Comparison of ENCODE assay signal across 13 cellular contexts in genomic region chr5:78547171-78547570, GRCh38.
DNase-seq lines count a peak whose midpoint lies in the region; ATAC-seq, FAIRE-seq and TF ChIP-seq lines count a peak whose summit lies in the region.
"Had no signal": no experiment of that assay in that cellular context is flagged by ENCODE, and none has a peak within 500 bp of the region (broad histone marks: within the 10 kb centered on the region; RNA-seq: fewer than 3 reads in every experiment).

No MANE protein-coding gene starts in this region.

- WGBS in pancreas, 2 donors: 73 to 81% methylated on average over 5 of the region's 5 CpGs

- TF ChIP-seq POLR2A in erythroblast (IDR thresholded peaks at IDR 0.05; ENCODE audit: low read length): no peak

- H3K9me3 ChIP-seq in pancreas: no peaks in the 10 kb centered on the region

- peaks cover 24% of the 10 kb centered on the region for H3K9me3 Mint-ChIP-seq in WTC11
- no peaks in the 10 kb centered on the region for H3K9me3 Mint-ChIP-seq in immature natural killer cell
- H3K9me3 Mint-ChIP-seq: stimulated activated naive CD8-positive, alpha-beta T cell treated with anti-CD3 and anti-CD28 coated beads, Interleukin-15, Interleukin-2, amounts not matched to agents 100 ng/mL and 50 ng/mL, for 24 hours had no signal

- H3K27me3 ChIP-seq in ACC112 (ENCODE audit: insufficient read depth, low read length): no peaks in the 10 kb centered on the region
- no peaks in the 10 kb centered on the region for H3K27me3 ChIP-seq in pancreas

- H3K27me3 Mint-ChIP-seq in WTC11 (ENCODE audit: low read depth) (no peaks in the 10 kb centered on the region), immature natural killer cell (ENCODE audit: low read depth in 3 of 3) (peaks cover 0 to 2% (median 2%) of the 10 kb centered on the region in 3 donors)
- H3K27me3 Mint-ChIP-seq: stimulated activated naive CD8-positive, alpha-beta T cell treated with anti-CD3 and anti-CD28 coated beads, Interleukin-15, Interleukin-2, amounts not matched to agents 100 ng/mL and 50 ng/mL, for 24 hours had no signal

- no peak for ATAC-seq in WTC11
- peak; percentile 17 to 71 (median 43) for ATAC-seq in pancreas
- ATAC-seq in GM19351 (IDR thresholded peaks at IDR 0.05; ENCODE audit: unreplicated experiment): no peak

- H3K27ac Mint-ChIP-seq in WTC11 (peak overlapping the region; percentile 42), immature natural killer cell (no peak overlapping the region)
- H3K27ac Mint-ChIP-seq: activated naive CD8-positive, alpha-beta T cell; stimulated activated naive CD8-positive, alpha-beta T cell treated with anti-CD3 and anti-CD28 coated beads, Interleukin-15, Interleukin-2, amounts not matched to agents 100 ng/mL and 50 ng/mL, for 24 hours had no signal

- intact Hi-C loops in pancreas (cut with DNase I): no loop called here

- H3K4me3 ChIP-seq in ACC112 (ENCODE audit: low read depth, low read length): peak overlapping the region; percentile 8
- no peak overlapping the region for H3K4me3 ChIP-seq in fibroblast of the aortic adventitia (ENCODE audit: low read depth, low read length)
- H3K4me3 ChIP-seq in pancreas: no peak overlapping the region

- POLR2A ChIA-PET in WTC11 (lab: Charles Lee): no interaction called here

- no peak overlapping the region for H2AFZ ChIP-seq in ACC112 (ENCODE audit: low read length, unreplicated experiment)

- H3K4me1 ChIP-seq in ACC112 (ENCODE audit: control insufficient read depth, insufficient read depth, low read length, unreplicated experiment): peaks cover 58% of the 10 kb centered on the region
- peaks cover 0 to 12% (median 0%) of the 10 kb centered on the region in 3 donors for H3K4me1 ChIP-seq in pancreas

- CTCF ChIA-PET in WTC11 (lab: Charles Lee): no interaction called here

- peak overlapping the region; percentile 88 for H3K27ac ChIP-seq in ACC112 (ENCODE audit: low read depth, low read length)
- H3K27ac ChIP-seq in pancreas: peak overlapping the region in 1 of 4 donors; percentile 16

- no peak for FAIRE-seq in pancreas (lab: Jason Lieb, UNC)

- H3K36me3 Mint-ChIP-seq in WTC11 (peaks cover 29% of the 10 kb centered on the region), immature natural killer cell (no peaks in the 10 kb centered on the region)
- H3K36me3 Mint-ChIP-seq: activated naive CD8-positive, alpha-beta T cell had no signal

- H3K36me3 ChIP-seq in ACC112 (ENCODE audit: insufficient read depth, low read length): no peaks in the 10 kb centered on the region
- H3K36me3 ChIP-seq in pancreas: no peaks in the 10 kb centered on the region

- no peak overlapping the region for H3K4me3 Mint-ChIP-seq in WTC11
- H3K4me3 Mint-ChIP-seq in immature natural killer cell: no peak overlapping the region
- H3K4me3 Mint-ChIP-seq: activated naive CD8-positive, alpha-beta T cell; stimulated activated naive CD8-positive, alpha-beta T cell treated with anti-CD3 and anti-CD28 coated beads, Interleukin-15, Interleukin-2, amounts not matched to agents 100 ng/mL and 50 ng/mL, for 24 hours had no signal

- no peak for TF ChIP-seq CTCF in WTC11 (IDR thresholded peaks at IDR 0.05)
- TF ChIP-seq CTCF in fibroblast of the aortic adventitia (IDR thresholded peaks at IDR 0.05; ENCODE audit: insufficient read depth, low read length): no peak
- TF ChIP-seq CTCF in pancreas (IDR thresholded peaks at IDR 0.05): no peak

- peaks cover 10% of the 10 kb centered on the region for H3K79me2 ChIP-seq in ACC112 (ENCODE audit: control insufficient read depth, insufficient read depth, low read length, unreplicated experiment)

- peaks cover 48% of the 10 kb centered on the region for H3K4me1 Mint-ChIP-seq in WTC11
- H3K4me1 Mint-ChIP-seq in immature natural killer cell: peaks cover 0 to 12% of the 10 kb centered on the region in 2 donors

- DNase-seq in WTC11 (ENCODE audit: low spot score) (no peak), fibroblast of the aortic adventitia (ENCODE audit: low read depth) (peak; percentile 78), pancreas (no peak), immature natural killer cell (no peak), cerebellar nuclear complex (lab: John Stamatoyannopoulos, UW) (no peak), erythroblast (lab: John Stamatoyannopoulos, UW) (no peak)
- DNase-seq: activated CD4-positive, alpha-beta T cell treated with anti-CD3 and anti-CD28 coated beads, Interleukin-2, amount 50 U/mL, for 4 hours; H7; SW 1271 had no signal

TF ChIP-seq in WTC11, 78 proteins besides CTCF, POLR2A, EP300 and RAD21:
- TF ChIP-seq, protein P1, sequence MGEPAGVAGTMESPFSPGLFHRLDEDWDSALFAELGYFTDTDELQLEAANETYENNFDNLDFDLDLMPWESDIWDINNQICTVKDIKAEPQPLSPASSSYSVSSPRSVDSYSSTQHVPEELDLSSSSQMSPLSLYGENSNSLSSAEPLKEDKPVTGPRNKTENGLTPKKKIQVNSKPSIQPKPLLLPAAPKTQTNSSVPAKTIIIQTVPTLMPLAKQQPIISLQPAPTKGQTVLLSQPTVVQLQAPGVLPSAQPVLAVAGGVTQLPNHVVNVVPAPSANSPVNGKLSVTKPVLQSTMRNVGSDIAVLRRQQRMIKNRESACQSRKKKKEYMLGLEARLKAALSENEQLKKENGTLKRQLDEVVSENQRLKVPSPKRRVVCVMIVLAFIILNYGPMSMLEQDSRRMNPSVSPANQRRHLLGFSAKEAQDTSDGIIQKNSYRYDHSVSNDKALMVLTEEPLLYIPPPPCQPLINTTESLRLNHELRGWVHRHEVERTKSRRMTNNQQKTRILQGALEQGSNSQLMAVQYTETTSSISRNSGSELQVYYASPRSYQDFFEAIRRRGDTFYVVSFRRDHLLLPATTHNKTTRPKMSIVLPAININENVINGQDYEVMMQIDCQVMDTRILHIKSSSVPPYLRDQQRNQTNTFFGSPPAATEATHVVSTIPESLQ (CRISPR knock-in tag; IDR thresholded peaks at IDR 0.05): no peak
- TF ChIP-seq TEAD1 (CRISPR knock-in tag; IDR thresholded peaks at IDR 0.05) (no peak), PREB (CRISPR knock-in tag; IDR thresholded peaks at IDR 0.05; ENCODE audit: borderline replicate concordance) (no peak)

Comparison
In these comparisons a context has a peak if more than half of its experiments do, and no peak if none do; other contexts are left out.
1. ATAC-seq: peak in pancreas (4 of 4); none in WTC11 (single experiment) and GM19351 (single experiment).